ENCODE assay signal across 8 cellular contexts in genomic region chr3:136753112-136753939, GRCh38. TPM values are rescaled to one million over a fixed set of nuclear protein-coding genes. Genes with fewer than 3 reads are reported as not detected.
DNase-seq lines count a peak whose midpoint lies in the region; ATAC-seq and TF ChIP-seq lines count a peak whose summit lies in the region.

No MANE protein-coding gene starts in this region.

- peak; percentile 45; the same call in 1 of the 2 replicates for TF ChIP-seq CTCF in LNCaP clone FGC (IDR thresholded peaks at IDR 0.05; ENCODE audit: control insufficient read depth, extremely low read depth, insufficient read depth)
- no peak for TF ChIP-seq CTCF in astrocyte of the cerebellum (IDR thresholded peaks at IDR 0.05; ENCODE audit: low read depth, low read length, missing control alignments)

- no peaks in the 10 kb centered on the region for H3K9me3 ChIP-seq in thymus (ENCODE audit: control insufficient read depth)

- H3K36me3 ChIP-seq in thymus (ENCODE audit: control insufficient read depth, insufficient read depth) = no peaks in the 10 kb centered on the region

- no peak for ATAC-seq in HG03135 (IDR thresholded peaks at IDR 0.05; ENCODE audit: unreplicated experiment)
- no peak for ATAC-seq in HG03097 (IDR thresholded peaks at IDR 0.05; ENCODE audit: low FRiP score, unreplicated experiment)
- ATAC-seq in HG03439 (IDR thresholded peaks at IDR 0.05; ENCODE audit: unreplicated experiment) = no peak

- H3K4me3 ChIP-seq in LNCaP clone FGC (ENCODE audit: low read depth, low read length) (peak overlapping the region; percentile 81), astrocyte of the cerebellum (ENCODE audit: low read depth, low read length) (peak overlapping the region; percentile 59), thymus (ENCODE audit: low read length) (peak overlapping the region; percentile 65)

- H3K4me1 ChIP-seq in thymus (ENCODE audit: control insufficient read depth, insufficient read depth, low read length) = peaks cover 8% of the 10 kb centered on the region

- H3K27me3 ChIP-seq in layer of hippocampus (ENCODE audit: control insufficient read depth, insufficient read depth, low read length) = no peaks in the 10 kb centered on the region
- no peaks in the 10 kb centered on the region for H3K27me3 ChIP-seq in thymus (ENCODE audit: control insufficient read depth, insufficient read depth)

- in situ Hi-C loops in astrocyte of the cerebellum (cut with HindIII; ENCODE audit: low sequenced_read_pairs) = loop anchor here (10.0 kb wide), 1 partner anchor 261 kb away; no protein-coding TSS in a partner anchor

- H3K27ac ChIP-seq in layer of hippocampus (ENCODE audit: low read depth, low read length) (peak overlapping the region; percentile 99), thymus (ENCODE audit: low read depth) (peak overlapping the region; percentile 98)

- WGBS in thymus = 68% methylated on average over 13 of the region's 13 CpGs

- peak; percentile 16 for DNase-seq in EL
- no peak for DNase-seq in LNCaP clone FGC (ENCODE audit: low read depth)
- no peak for DNase-seq in astrocyte of the cerebellum (ENCODE audit: low read depth)

RNA-seq across cellular contexts. Expression of gene STAG1, which starts 1.1 kb away (rescaled TPM):
- 15.9 TPM for polyA plus RNA-seq in thymus
